Comparison of ENCODE assay signal across 20 cellular contexts in the genomic region with DNA sequence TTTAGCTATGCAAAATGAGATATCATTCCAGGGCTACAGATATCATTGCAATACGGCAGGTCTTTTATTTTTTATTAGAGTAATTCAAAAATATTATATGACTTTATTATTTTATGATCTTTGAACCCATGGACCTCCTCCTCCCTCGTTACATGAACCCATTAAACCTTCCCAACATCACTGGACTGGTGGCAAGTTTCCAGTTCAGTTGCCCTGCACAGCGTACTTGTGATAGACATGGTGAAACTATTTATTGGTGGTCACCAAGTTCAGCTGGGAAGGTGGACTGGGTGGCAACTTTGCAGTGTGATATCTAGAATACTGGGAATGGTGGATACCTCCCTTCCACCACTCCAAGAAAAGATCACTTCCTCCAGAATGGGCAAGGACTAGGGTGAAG. TPM values are rescaled to one million over a fixed set of nuclear protein-coding genes. Genes with fewer than 3 reads are reported as not detected.
A peak's percentile ranks its signal among the peaks of the same experiment; 100 is the strongest.
DNase-seq lines count a peak whose midpoint lies in the region; ATAC-seq, FAIRE-seq and TF ChIP-seq lines count a peak whose summit lies in the region.
"Had no signal": no experiment of that assay in that cellular context is flagged by ENCODE, and none has a peak within 500 bp of the region (broad histone marks: within the 10 kb centered on the region; RNA-seq: fewer than 3 reads in every experiment).

No MANE protein-coding gene starts in this region.

- H2AFZ ChIP-seq in K562 (ENCODE audit: low read depth, low read length): peak overlapping the region; percentile 29; the same call in 1 of the 2 replicates
- H2AFZ ChIP-seq: GM23248 had no signal

- H3K4me2 ChIP-seq in K562 (ENCODE audit: insufficient read depth, low read length): no peak overlapping the region

- H3K9me1 ChIP-seq in K562 (ENCODE audit: control insufficient read depth, insufficient read depth, low read length): no peaks in the 10 kb centered on the region

- no peak for TF ChIP-seq EP300 in K562 (IDR thresholded peaks at IDR 0.05; ENCODE audit: low read length)

- no peak for FAIRE-seq in K562 (lab: Jason Lieb, UNC)
- FAIRE-seq in small intestine (lab: Jason Lieb, UNC): peak; percentile 53
- FAIRE-seq: GM12878, GM19239, H1 had no signal

- no peak for ATAC-seq in K562
- ATAC-seq: CD8-positive, alpha-beta T cell; GM12878 had no signal

- no peaks in the 10 kb centered on the region for H4K20me1 ChIP-seq in K562 (replicated peaks; ENCODE audit: control insufficient read depth, insufficient read depth, low read length)

- no peak overlapping the region for H3K4me3 ChIP-seq in K562
- peak overlapping the region; percentile 30 to 35 for H3K4me3 ChIP-seq in duodenal mucosa (ENCODE audit: low read depth in 1 of 2, low read length in 2 of 2)
- H3K4me3 ChIP-seq in small intestine (ENCODE audit: low read depth in 1 of 2, low read length in 2 of 2): no peak overlapping the region
- H3K4me3 ChIP-seq: GM12878, GM23248 had no signal

- no peaks in the 10 kb centered on the region for H3K9me3 ChIP-seq in K562 (replicated peaks; ENCODE audit: control insufficient read depth, insufficient read depth, low read depth, low read length)
- H3K9me3 ChIP-seq in duodenal mucosa (ENCODE audit: control insufficient read depth in 1 of 2, low read length in 2 of 2): no peaks in the 10 kb centered on the region
- no peaks in the 10 kb centered on the region for H3K9me3 ChIP-seq in small intestine (ENCODE audit: control insufficient read depth, low read depth)
- H3K9me3 ChIP-seq: Caco-2 had no signal

- H3K27ac ChIP-seq in K562 (ENCODE audit: extremely low read depth, low read depth, low read length) (no peak overlapping the region), duodenal mucosa (ENCODE audit: low read depth, low read length) (no peak overlapping the region), small intestine (ENCODE audit: low read depth in 1 of 2, low read length in 1 of 2) (no peak overlapping the region)
- H3K27ac ChIP-seq: GM23248 had no signal

- intact Hi-C loops in K562 (cut with micrococcal nuclease): loop anchor here (1.0 to 2.0 kb wide), 5 partner anchors 31 to 341 kb away; a partner anchor contains a TSS

- H3K4me1 ChIP-seq in K562 (replicated peaks in 1 of 2; ENCODE audit: control insufficient read depth in 2 of 2, insufficient read depth in 2 of 2, low read length in 2 of 2) (peaks cover 0 to 15% of the 10 kb centered on the region in 2 experiments; a peak in 2 of 5 replicates), duodenal mucosa (ENCODE audit: control insufficient read depth in 1 of 2, insufficient read depth in 2 of 2, low read length in 2 of 2) (peaks cover 3 to 7% of the 10 kb centered on the region in 2 donors), small intestine (ENCODE audit: control insufficient read depth in 2 of 2, insufficient read depth in 1 of 2, low read depth in 1 of 2, low read length in 1 of 2) (no peaks in the 10 kb centered on the region)
- H3K4me1 ChIP-seq: Caco-2 had no signal

- POLR2A ChIA-PET in K562 (lab: Yijun Ruan, JAX): interaction anchor here (0.8 to 1.0 kb wide), 2 partner anchors 8 to 104 kb away, joined by 3 read pairs; no protein-coding TSS in a partner anchor

- 61% methylated on average over 3 of the region's 3 CpGs for WGBS in K562 (ENCODE audit: insufficient coverage, low coverage, missing lambda C conversion rate)
- WGBS in small intestine, 3 donors: 11 to 54% (median 23%) methylated on average over 3 of the region's 3 CpGs

- H3K27me3 ChIP-seq in K562 (ENCODE audit: control insufficient read depth in 2 of 2, insufficient read depth in 2 of 2, low read length in 2 of 2) (no peaks in the 10 kb centered on the region), duodenal mucosa (ENCODE audit: control insufficient read depth in 1 of 2, insufficient read depth in 2 of 2, low read length in 2 of 2) (peaks cover 0 to 3% of the 10 kb centered on the region in 2 donors), small intestine (ENCODE audit: control insufficient read depth in 2 of 2, insufficient read depth in 2 of 2, low read length in 2 of 2) (peaks cover 0 to 3% of the 10 kb centered on the region in 2 donors)

- DNase-seq in K562 (ENCODE audit: extremely low read depth in 1 of 4, low spot score in 3 of 4): no peak
- DNase-seq in small intestine: peak; percentile 98
- DNase-seq in NCI-H1105 (lab: John Stamatoyannopoulos, UW): no peak
- no peak for DNase-seq in NCI-H2227 treated with DMSO at 0.1 percent for 48 hours (lab: John Stamatoyannopoulos, UW)
- no peak for DNase-seq in GM03348 (ENCODE audit: low spot score)
- DNase-seq: C1 segment of cervical spinal cord; Caco-2; CD8-positive, alpha-beta T cell; DMS153; DND-41; GM23248; H7; HCEC 1CT had no signal

- TF ChIP-seq CTCF in K562 (IDR thresholded peaks at IDR 0.05 in 2 of 3, conservative IDR thresholded peaks at IDR 0.05 in 1 of 3; ENCODE audit: insufficient read depth in 2 of 3, low read depth in 1 of 3, low read length in 3 of 3): no peak

- CTCF ChIA-PET in K562 (lab: Yijun Ruan, JAX; ENCODE audit: low intra/inter-chr PET ratio): no interaction called here

- TF ChIP-seq RAD21 in K562 (CRISPR knock-in tag; conservative IDR thresholded peaks at IDR 0.05 in 1 of 2, IDR thresholded peaks at IDR 0.05 in 1 of 2): no peak

- no peaks in the 10 kb centered on the region for H3K79me2 ChIP-seq in K562 (ENCODE audit: control insufficient read depth, insufficient read depth, low read length)

- H3K36me3 ChIP-seq in K562 (ENCODE audit: control insufficient read depth, insufficient read depth, low read length): no peaks in the 10 kb centered on the region
- H3K36me3 ChIP-seq in duodenal mucosa (ENCODE audit: control insufficient read depth in 1 of 2, insufficient read depth in 2 of 2, low read length in 2 of 2): no peaks in the 10 kb centered on the region
- no peaks in the 10 kb centered on the region for H3K36me3 ChIP-seq in small intestine (ENCODE audit: control insufficient read depth in 2 of 2, insufficient read depth in 2 of 2, low read length in 2 of 2)

- BruUV-seq in K562 (replicated peaks; lab: Mats Ljungman, UMichigan): no TSS peak

- TF ChIP-seq POLR2A in K562 (conservative IDR thresholded peaks at IDR 0.05): no peak

- in situ Hi-C loops in K562 (cut with MboI): loop anchor here (10.0 kb wide), 1 partner anchor 89 kb away; no protein-coding TSS in a partner anchor

- H3K9ac ChIP-seq in K562 (ENCODE audit: insufficient read depth in 1 of 2, low read depth in 2 of 2, low read length in 2 of 2) (no peak overlapping the region), duodenal mucosa (ENCODE audit: low read depth in 1 of 2, low read length in 2 of 2) (no peak overlapping the region)
- H3K9ac ChIP-seq: GM23248 had no signal

TF ChIP-seq in K562, 482 proteins besides CTCF, POLR2A, EP300 and RAD21 (continues in another document):
- TF ChIP-seq HDGF (IDR thresholded peaks at IDR 0.05) (no peak), PTTG1 (tag; IDR thresholded peaks at IDR 0.05; ENCODE audit: low read depth) (no peak), ZNF583 (CRISPR knock-in tag; IDR thresholded peaks at IDR 0.05) (no peak), MTA2 (IDR thresholded peaks at IDR 0.05; ENCODE audit: low read depth) (no peak), FUS (optimal IDR thresholded peaks at IDR 0.05; ENCODE audit: low read depth, low read length) (no peak)
- TF ChIP-seq, protein P1, sequence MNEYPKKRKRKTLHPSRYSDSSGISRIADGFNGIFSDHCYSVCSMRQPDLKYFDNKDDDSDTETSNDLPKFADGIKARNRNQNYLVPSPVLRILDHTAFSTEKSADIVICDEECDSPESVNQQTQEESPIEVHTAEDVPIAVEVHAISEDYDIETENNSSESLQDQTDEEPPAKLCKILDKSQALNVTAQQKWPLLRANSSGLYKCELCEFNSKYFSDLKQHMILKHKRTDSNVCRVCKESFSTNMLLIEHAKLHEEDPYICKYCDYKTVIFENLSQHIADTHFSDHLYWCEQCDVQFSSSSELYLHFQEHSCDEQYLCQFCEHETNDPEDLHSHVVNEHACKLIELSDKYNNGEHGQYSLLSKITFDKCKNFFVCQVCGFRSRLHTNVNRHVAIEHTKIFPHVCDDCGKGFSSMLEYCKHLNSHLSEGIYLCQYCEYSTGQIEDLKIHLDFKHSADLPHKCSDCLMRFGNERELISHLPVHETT (CRISPR knock-in tag; conservative IDR thresholded peaks at IDR 0.05 in 1 of 2, IDR thresholded peaks at IDR 0.05 in 1 of 2): no peak
- TF ChIP-seq, protein P2, sequence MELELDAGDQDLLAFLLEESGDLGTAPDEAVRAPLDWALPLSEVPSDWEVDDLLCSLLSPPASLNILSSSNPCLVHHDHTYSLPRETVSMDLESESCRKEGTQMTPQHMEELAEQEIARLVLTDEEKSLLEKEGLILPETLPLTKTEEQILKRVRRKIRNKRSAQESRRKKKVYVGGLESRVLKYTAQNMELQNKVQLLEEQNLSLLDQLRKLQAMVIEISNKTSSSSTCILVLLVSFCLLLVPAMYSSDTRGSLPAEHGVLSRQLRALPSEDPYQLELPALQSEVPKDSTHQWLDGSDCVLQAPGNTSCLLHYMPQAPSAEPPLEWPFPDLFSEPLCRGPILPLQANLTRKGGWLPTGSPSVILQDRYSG (tag; conservative IDR thresholded peaks at IDR 0.05; ENCODE audit: low read depth): no peak

RNA-seq across cellular contexts. Expression of a gene that starts 52.5 kb away (rescaled TPM):
- 24.4 and 39.4 TPM in 2 replicates for total RNA-seq in K562 (2011; cell fraction: chromatin; rRNA removed; ENCODE audit: low replicate concordance)
- total RNA-seq in K562 (2011; cell fraction: nucleolus; rRNA removed): 18.3 and 27.1 TPM in 2 replicates
- total RNA-seq in K562 (2011; cell fraction: nucleoplasm; rRNA removed): 29.8 and 32.1 TPM in 2 replicates
- total RNA-seq in K562 (2014; rRNA removed) (5.9 and 7.4 TPM in 2 replicates), K562 (2014; rRNA removed; fragmentation: Illumina TruSeq; extraction: Trizol) (7.1 and 8.1 TPM in 2 replicates), K562 (2015; rRNA removed; fragmentation: Illumina TruSeq; extraction: Trizol) (3.5 and 3.9 TPM in 2 replicates), K562 (2021) (8.8 and 9.4 TPM in 2 replicates)
- polyA plus RNA-seq in K562 (2011; rRNA removed) (8.9 and 11.3 TPM in 2 replicates), K562 (2014; fragmentation: Illumina TruSeq; extraction: Trizol) (8.0 and 8.4 TPM in 2 replicates), K562 (2014; fragmentation: Nextera tagmentation; extraction: Ambion mirVana) (1 to 10 TPM; 2.6 to 3.8 TPM), K562 (2014; rRNA removed) (9.5 and 10.5 TPM in 2 replicates), small intestine (1 to 10 TPM; 4.7 to 7.6 (median 6.5) TPM)
- polyA plus RNA-seq in K562 (2011; cell fraction: cytosol; rRNA removed): 4.9 and 8.9 TPM in 2 replicates
- 18.4 and 35.5 TPM in 2 replicates for polyA plus RNA-seq in K562 (2011; cell fraction: nucleus; rRNA removed)
- 3.2 and 5.9 TPM in 2 replicates for polyA plus RNA-seq in K562 (2012)
- 6.9 and 7.9 TPM in 2 replicates for polyA minus RNA-seq in K562 (2011; rRNA and poly(A)+ RNA removed)
- polyA minus RNA-seq in K562 (2011; cell fraction: cytosol; rRNA and poly(A)+ RNA removed): 3.4 and 5.9 TPM in 2 replicates
- polyA minus RNA-seq in K562 (2011; cell fraction: nucleus; rRNA and poly(A)+ RNA removed): 6.9 and 9.4 TPM in 2 replicates
- total RNA-seq: A172; A673; CD8-positive, alpha-beta T cell; GM12878; GM23248 had no signal
- polyA plus RNA-seq: BJ, GM12878, GM23248 had no signal

Comparison
In these comparisons a context has a peak if more than half of its experiments do, and no peak if none do; other contexts are left out.
1. H3K4me3 ChIP-seq: peak in duodenal mucosa (2 of 2); none in K562 (single experiment) and small intestine (0 of 2).